ENCODE assay signal across 8 cellular contexts in genomic region chr1:205812878-205813754, GRCh38. TPM values are rescaled to one million over a fixed set of nuclear protein-coding genes. Genes with fewer than 3 reads are reported as not detected.
A peak's percentile ranks its signal among the peaks of the same experiment; 100 is the strongest.
DNase-seq lines count a peak whose midpoint lies in the region; ATAC-seq and TF ChIP-seq lines count a peak whose summit lies in the region.

SLC41A1 (minus strand) TSS chr1:205813198; CDS start chr1:205810441, 2,757 bp downstream.

- CTCF ChIA-PET in GM10248 (lab: Yijun Ruan, JAX) = interaction anchor here (1.2 kb wide), 1 partner anchor 17 kb away, joined by 4 read pairs; no protein-coding TSS in a partner anchor

- TF ChIP-seq CTCF in GM10248 (IDR thresholded peaks at IDR 0.05; ENCODE audit: control extremely low read depth, extremely low read depth, low read depth, missing control alignments) (no peak), ovary (IDR thresholded peaks at IDR 0.05) (no peak)

- TF ChIP-seq POLR2A in ovary (IDR thresholded peaks at IDR 0.05) = peak; percentile 85

- H3K27ac ChIP-seq in ovary (peak within 1 kb of the TSS; percentile 87 to 90), thymus (ENCODE audit: low read depth) (peak within 1 kb of the TSS; percentile 48)

- POLR2A ChIA-PET in GM10248 (lab: Yijun Ruan, JAX) = no interaction called here

- peaks cover 27% of the 10 kb centered on the region for H3K4me1 ChIP-seq in ovary (ENCODE audit: insufficient read depth)
- no peaks in the 10 kb centered on the region for H3K4me1 ChIP-seq in thymus (ENCODE audit: control insufficient read depth, insufficient read depth, low read length)

- intact Hi-C loops in head of caudate nucleus (cut with DNase I) (loop anchor here (10.0 kb wide), 1 partner anchor 292 kb away; no protein-coding TSS in a partner anchor), ovary (cut with DNase I) (no loop called here)

- H3K27me3 ChIP-seq in ovary (no peaks in the 10 kb centered on the region), thymus (ENCODE audit: control insufficient read depth, insufficient read depth) (peaks cover 6% of the 10 kb centered on the region)

- DNase-seq in GM10248 (ENCODE audit: extremely low spot score) = peak; percentile 90
- peak; percentile 93 for DNase-seq in NCI-H146 (lab: John Stamatoyannopoulos, UW)
- peak; percentile 90 for DNase-seq in T follicular helper cell (ENCODE audit: low read depth)
- peak; percentile 73 for DNase-seq in activated naive CD8-positive, alpha-beta T cell treated with anti-CD3 and anti-CD28 coated beads, Interleukin-2, amount 50 U/mL, for 16 hours (ENCODE audit: low read depth, low spot score)
- DNase-seq in head of caudate nucleus = peak; percentile 94 to 99 (median 97)
- peak; percentile 93 to 96 (median 95) for DNase-seq in ovary

- no peaks in the 10 kb centered on the region for H3K9me3 ChIP-seq in ovary
- H3K9me3 ChIP-seq in thymus (ENCODE audit: control insufficient read depth) = no peaks in the 10 kb centered on the region

- TF ChIP-seq EP300 in ovary (IDR thresholded peaks at IDR 0.05) = no peak

- WGBS in ovary, 3 donors = 0 to 1% (median 0%) methylated on average over 48 to 83 of the region's 83 CpGs
- under 1% methylated on average over 83 of the region's 83 CpGs for WGBS in thymus

- no peaks in the 10 kb centered on the region for H3K36me3 ChIP-seq in ovary
- H3K36me3 ChIP-seq in thymus (ENCODE audit: control insufficient read depth, insufficient read depth) = peaks cover 8% of the 10 kb centered on the region

- ATAC-seq in HG02840 (IDR thresholded peaks at IDR 0.05; ENCODE audit: low FRiP score, unreplicated experiment) = peak; percentile 87

- H3K4me3 ChIP-seq in ovary (peak within 1 kb of the TSS; percentile 85), thymus (ENCODE audit: low read length) (peak within 1 kb of the TSS; percentile 79)

RNA-seq across cellular contexts. Expression of gene SLC41A1, which starts in this region (rescaled TPM):
- 10 to 100 TPM; 12.5 to 45.0 (median 33.5) TPM for total RNA-seq in ovary
- 10 to 100 TPM; 17.8 to 75.9 TPM for polyA plus RNA-seq in ovary
- polyA plus RNA-seq in thymus = 7.8 TPM

Comparison
In these comparisons a context has a peak if more than half of its experiments do, and no peak if none do; other contexts are left out.
1. Peak in every context shown above with its lines: DNase-seq, ATAC-seq, H3K4me3 ChIP-seq and H3K27ac ChIP-seq.